26 cellular contexts compared by ENCODE assay signal in the genomic region with DNA sequence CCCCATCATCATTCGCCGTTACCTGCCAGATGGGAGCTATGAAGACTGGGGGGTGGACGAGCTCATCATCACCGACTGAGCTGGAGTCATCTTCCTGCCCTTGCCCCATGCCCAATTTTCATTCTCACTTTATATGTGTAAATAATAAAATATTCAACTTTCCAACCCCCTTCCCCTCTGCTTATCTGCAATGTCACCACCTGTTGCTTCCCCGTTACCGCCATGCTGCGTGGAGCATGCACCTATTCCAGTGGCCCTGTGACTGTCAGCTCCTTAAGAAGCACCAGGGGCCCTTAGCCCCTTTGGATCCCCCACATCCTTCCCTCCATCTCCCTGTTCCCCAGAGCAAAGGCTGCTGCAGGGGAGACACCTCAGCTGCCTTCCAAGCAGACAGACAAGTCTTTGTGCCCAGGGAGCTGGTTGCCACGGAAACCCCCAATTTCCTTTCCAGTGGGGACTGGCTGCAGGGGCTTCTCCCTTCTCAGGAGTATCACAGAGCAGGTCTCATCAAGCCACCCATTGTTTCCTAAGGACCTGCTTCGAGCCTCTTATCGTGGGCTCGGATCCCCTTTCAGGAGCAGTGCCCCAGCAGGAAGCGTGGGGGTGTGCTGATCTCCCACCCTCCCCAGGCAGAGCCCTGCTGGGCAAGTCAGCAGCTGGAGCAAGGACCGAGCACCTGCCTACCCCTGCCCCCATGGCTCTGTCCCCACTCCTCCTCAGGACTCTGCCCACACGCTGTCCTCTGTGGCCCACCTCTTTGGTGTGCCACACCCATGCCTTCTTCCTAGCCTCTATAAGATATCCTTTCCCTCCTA. TPM values are rescaled to one million over a fixed set of nuclear protein-coding genes. Genes with fewer than 3 reads are reported as not detected.
A peak's percentile ranks its signal among the peaks of the same experiment; 100 is the strongest.
DNase-seq lines count a peak whose midpoint lies in the region; ATAC-seq and TF ChIP-seq lines count a peak whose summit lies in the region.
"Had no signal": no experiment of that assay in that cellular context is flagged by ENCODE, and none has a peak within 500 bp of the region (broad histone marks: within the 10 kb centered on the region; RNA-seq: fewer than 3 reads in every experiment).

No MANE protein-coding gene starts in this region.

- no peak for ATAC-seq in activated T-helper 17 cell treated with anti-CD3 and anti-CD28 coated beads, Interleukin-2, amount 50 U/mL, for 72 hours (replicated peaks)
- no peak for ATAC-seq in GM19397 (IDR thresholded peaks at IDR 0.05; ENCODE audit: unreplicated experiment)
- ATAC-seq: activated naive CD8-positive, alpha-beta T cell treated with anti-CD3 and anti-CD28 coated beads, Interleukin-2, amount 50 U/mL, for 24 hours; left colon; Right ventricle myocardium inferior had no signal

- no peak for TF ChIP-seq POLR2A in esophagus muscularis mucosa (IDR thresholded peaks at IDR 0.05; ENCODE audit: low read depth)

- H3K9me3 Mint-ChIP-seq in activated T-helper 17 cell treated with anti-CD3 and anti-CD28 coated beads, Interleukin-2, amount 50 U/mL, for 72 hours, result no peaks in the 10 kb centered on the region
- H3K9me3 Mint-ChIP-seq: activated naive CD8-positive, alpha-beta T cell treated with anti-CD3 and anti-CD28 coated beads, Interleukin-2, amount 50 U/mL, for 24 hours; type B pancreatic cell had no signal

- no peaks in the 10 kb centered on the region for H3K27me3 ChIP-seq in esophagus muscularis mucosa
- H3K27me3 ChIP-seq: esophagus squamous epithelium, neutrophil had no signal

- no peak overlapping the region for H3K4me3 Mint-ChIP-seq in activated T-helper 17 cell treated with anti-CD3 and anti-CD28 coated beads, Interleukin-2, amount 50 U/mL, for 72 hours
- H3K4me3 Mint-ChIP-seq: activated naive CD8-positive, alpha-beta T cell treated with anti-CD3 and anti-CD28 coated beads, Interleukin-2, amount 50 U/mL, for 24 hours; type B pancreatic cell had no signal

- CTCF ChIA-PET in HEK293 (lab: Yijun Ruan, JAX), result interaction anchor here (0.7 to 1.9 kb wide), 4 partner anchors 13 to 288 kb away, joined by 3 to 9 read pairs (median 6); a partner anchor contains a TSS

- H3K4me3 ChIP-seq in HEK293 (ENCODE audit: low read depth, low read length) (no peak overlapping the region), esophagus muscularis mucosa (no peak overlapping the region)
- H3K4me3 ChIP-seq: esophagus squamous epithelium had no signal

- intact Hi-C loops in esophagus muscularis mucosa (cut with DNase I), result loop anchor here (5.0 kb wide), 1 partner anchor 151 kb away; no protein-coding TSS in a partner anchor

- H3K4me1 Mint-ChIP-seq in activated T-helper 17 cell treated with anti-CD3 and anti-CD28 coated beads, Interleukin-2, amount 50 U/mL, for 72 hours, result no peaks in the 10 kb centered on the region

- POLR2A ChIA-PET in HEK293 (lab: Yijun Ruan, JAX), result interaction anchor here (0.7 kb wide), 1 partner anchor 22 kb away, joined by 3 read pairs; no protein-coding TSS in a partner anchor

- no peaks in the 10 kb centered on the region for H3K27me3 Mint-ChIP-seq in activated T-helper 17 cell treated with anti-CD3 and anti-CD28 coated beads, Interleukin-2, amount 50 U/mL, for 72 hours
- H3K27me3 Mint-ChIP-seq: activated naive CD8-positive, alpha-beta T cell treated with anti-CD3 and anti-CD28 coated beads, Interleukin-2, amount 50 U/mL, for 24 hours; type B pancreatic cell had no signal

- DNase-seq in esophagus muscularis mucosa (ENCODE audit: extremely low spot score) (no peak), putamen (ENCODE audit: low spot score) (peak; percentile 17), NCI-H748 treated with DMSO at 0.1 percent for 48 hours (lab: John Stamatoyannopoulos, UW) (no peak), amniotic stem cell (lab: John Stamatoyannopoulos, UW) (no peak)
- DNase-seq: activated CD4-positive, alpha-beta T cell treated with anti-CD3 and anti-CD28 coated beads for 1 hour; activated gamma-delta T cell; activated naive CD8-positive, alpha-beta T cell treated with anti-CD3 and anti-CD28 coated beads, Interleukin-2, amount 50 U/mL, for 24 hours; activated T-cell treated with anti-CD3 and anti-CD28 coated beads for 4 hours; DMS79; effector memory CD4-positive, alpha-beta T cell; esophagus squamous epithelium; GDM1; left colon; NCI-H1092; NCI-H2029; OCI-M1 had no signal

- TF ChIP-seq EP300 in esophagus muscularis mucosa (IDR thresholded peaks at IDR 0.05), result no peak

- WGBS in esophagus muscularis mucosa, result 85% methylated on average over 14 of the region's 14 CpGs

- H3K9me3 ChIP-seq in HEK293 (ENCODE audit: control insufficient read depth, insufficient read depth, low read depth, low read length) (no peaks in the 10 kb centered on the region), esophagus muscularis mucosa (no peaks in the 10 kb centered on the region)
- H3K9me3 ChIP-seq: esophagus squamous epithelium, neutrophil had no signal

- peak overlapping the region; percentile 26 for H3K27ac Mint-ChIP-seq in activated T-helper 17 cell treated with anti-CD3 and anti-CD28 coated beads, Interleukin-2, amount 50 U/mL, for 72 hours
- H3K27ac Mint-ChIP-seq: activated naive CD8-positive, alpha-beta T cell treated with anti-CD3 and anti-CD28 coated beads, Interleukin-2, amount 50 U/mL, for 24 hours; type B pancreatic cell had no signal

- H3K36me3 ChIP-seq in HEK293 (ENCODE audit: control insufficient read depth in 2 of 2, insufficient read depth in 1 of 2, low read length in 2 of 2) (peaks cover 26 to 66% of the 10 kb centered on the region in 2 experiments), esophagus muscularis mucosa (peaks cover 39 to 61% (median 43%) of the 10 kb centered on the region in 4 donors)

- no peak overlapping the region for H3K27ac ChIP-seq in HEK293 (ENCODE audit: extremely low read depth, low read depth, low read length)
- H3K27ac ChIP-seq in esophagus muscularis mucosa (replicated peaks in 1 of 4), result peak overlapping the region in 3 of 4 donors; percentile 1 to 34 (median 11)
- H3K27ac ChIP-seq: esophagus squamous epithelium, neutrophil had no signal

- H3K4me1 ChIP-seq in HEK293 (ENCODE audit: control insufficient read depth, insufficient read depth, low read length), result no peaks in the 10 kb centered on the region
- H3K4me1 ChIP-seq in esophagus muscularis mucosa, result peaks cover 15 to 27% (median 21%) of the 10 kb centered on the region in 4 donors

- no peak for TF ChIP-seq CTCF in HEK293 (tag by site-specific recombination; IDR thresholded peaks at IDR 0.05)
- no peak for TF ChIP-seq CTCF in esophagus muscularis mucosa (IDR thresholded peaks at IDR 0.05)

- peaks cover 67% of the 10 kb centered on the region for H3K36me3 Mint-ChIP-seq in activated T-helper 17 cell treated with anti-CD3 and anti-CD28 coated beads, Interleukin-2, amount 50 U/mL, for 72 hours (ENCODE audit: low read depth)

TF ChIP-seq in HEK293, 187 proteins besides CTCF, POLR2A, EP300 and RAD21:
- TF ChIP-seq SCRT2 (tag by site-specific recombination; IDR thresholded peaks at IDR 0.05) (peak; percentile 97), SCRT1 (tag by site-specific recombination; IDR thresholded peaks at IDR 0.05; ENCODE audit: borderline replicate concordance) (peak; percentile 92), EGR2 (tag by site-specific recombination; IDR thresholded peaks at IDR 0.05; ENCODE audit: low read depth) (peak; percentile 94), ZFHX2 (tag by site-specific recombination; conservative IDR thresholded peaks at IDR 0.05) (peak; percentile 73), ZNF561 (tag by site-specific recombination; IDR thresholded peaks at IDR 0.05; ENCODE audit: borderline replicate concordance) (no peak)

RNA-seq across cellular contexts. Expression of a gene that starts 14.3 kb away (rescaled TPM):
- total RNA-seq in activated T-helper 17 cell treated with anti-CD3 and anti-CD28 coated beads, Interleukin-2, amount 50 U/mL, for 72 hours, result 10 to 100 TPM; 48.1 to 95.1 TPM
- 10 to 100 TPM; 45.7 to 93.0 (median 72.1) TPM for total RNA-seq in esophagus muscularis mucosa

RNA-seq across cellular contexts. Expression of a gene that starts 14.4 kb away (rescaled TPM):
- under 1 TPM in 1 of 2 donors, not detected in 1; 0.84 TPM for total RNA-seq in activated T-helper 17 cell treated with anti-CD3 and anti-CD28 coated beads, Interleukin-2, amount 50 U/mL, for 72 hours
- total RNA-seq in esophagus muscularis mucosa, result not detected
- total RNA-seq: left colon; T-helper 2 cell treated with Interferon-gamma antibody and Interleukin-4, amounts not matched to agents 100 ng/mL and 5 ng/mL, for 36 hours had no signal

RNA-seq across cellular contexts. Expression of a gene that starts 16.5 kb away (rescaled TPM):
- not detected for total RNA-seq in activated T-helper 17 cell treated with anti-CD3 and anti-CD28 coated beads, Interleukin-2, amount 50 U/mL, for 72 hours
- total RNA-seq in esophagus muscularis mucosa, result 10 to 100 TPM; 10.3 to 29.5 (median 17.7) TPM
- total RNA-seq: H4; NCI-H460; pulmonary artery endothelial cell; T-helper 2 cell treated with Interferon-gamma antibody and Interleukin-4, amounts not matched to agents 100 ng/mL and 5 ng/mL, for 36 hours had no signal

Comparison
In these comparisons a context has a peak if more than half of its experiments do, and no peak if none do; other contexts are left out.
1. RNA of a gene that starts 16.5 kb away (total RNA-seq): 10.3 to 29.5 TPM in esophagus muscularis mucosa; not detected in activated T-helper 17 cell treated with anti-CD3 and anti-CD28 coated beads, Interleukin-2, amount 50 U/mL, for 72 hours; every median in the first group is over 10 times any median in the second.